Comparison of ENCODE assay signal across 27 cellular contexts in genomic region chr22:45484742-45485141, GRCh38. TPM values are rescaled to one million over a fixed set of nuclear protein-coding genes. Genes with fewer than 3 reads are reported as not detected.
"Had no signal": no experiment of that assay in that cellular context is flagged by ENCODE, and none has a peak within 500 bp of the region (broad histone marks: within the 10 kb centered on the region; RNA-seq: fewer than 3 reads in every experiment).

No MANE protein-coding gene starts in this region.

- H3K4me1 Mint-ChIP-seq: naive B cell; stimulated activated effector memory CD8-positive, alpha-beta T cell treated with anti-CD3 and anti-CD28 coated beads, Interleukin-12 subunit alpha, Interleukin-12 subunit beta, amount 100 ng/mL, for 72 hours; stimulated activated naive CD8-positive, alpha-beta T cell treated with anti-CD3 and anti-CD28 coated beads, Interleukin-15, amount 100 ng/mL, for 72 hours had no signal

- H3K27ac ChIP-seq: esophagus muscularis mucosa, foreskin keratinocyte, heart right ventricle, left ventricle myocardium inferior, neural progenitor cell, uterus, VCaP had no signal

- H3K9me3 Mint-ChIP-seq: activated naive CD4-positive, alpha-beta T cell treated with anti-CD3 and anti-CD28 coated beads for 36 hours; stimulated activated effector memory CD8-positive, alpha-beta T cell treated with anti-CD3 and anti-CD28 coated beads, Interleukin-12 subunit alpha, Interleukin-12 subunit beta, amount 100 ng/mL, for 72 hours; T-helper 1 cell treated with Interleukin-12 subunit alpha and Interleukin-12 subunit beta and Interleukin-4 antibody, amounts not matched to agents 30 μg/mL and 1 μg/mL, for 36 hours had no signal

- H2AFZ ChIP-seq: neural progenitor cell had no signal

- DNase-seq: activated CD4-positive, alpha-beta T cell treated with anti-CD3 and anti-CD28 coated beads for 4 hours; activated CD4-positive, alpha-beta T cell treated with anti-CD3 and anti-CD28 coated beads, Interleukin-2, amount 50 U/mL, for 4 hours; activated naive CD4-positive, alpha-beta T cell treated with anti-CD3 and anti-CD28 coated beads for 36 hours; activated T-cell treated with anti-CD3 and anti-CD28 coated beads for 4 hours; activated T-cell treated with anti-CD3 and anti-CD28 coated beads, Interleukin-2, amount 50 U/mL, for 72 hours; amniotic stem cell; central memory CD4-positive, alpha-beta T cell; foreskin keratinocyte; heart right ventricle; left ventricle myocardium inferior; naive B cell; occipital lobe; right cardiac atrium; stimulated activated CD4-positive, alpha-beta T cell treated with anti-CD3 and anti-CD28 coated beads, Interleukin-4, amount 100 ng/mL, for 24 hours; stimulated activated naive CD8-positive, alpha-beta T cell treated with anti-CD3 and anti-CD28 coated beads, Interleukin-15, amount 100 ng/mL, for 72 hours; substantia nigra; SW 1271; T-helper 9 cell; uterus had no signal

- H3K9me3 ChIP-seq: esophagus muscularis mucosa, left ventricle myocardium inferior, tibial nerve, uterus had no signal

- H3K4me3 ChIP-seq: esophagus muscularis mucosa, heart right ventricle, left ventricle myocardium inferior, neural progenitor cell, tibial nerve, uterus had no signal

- H3K4me1 ChIP-seq: esophagus muscularis mucosa, foreskin keratinocyte, heart right ventricle, left ventricle myocardium inferior, uterus had no signal

- H3K4me3 Mint-ChIP-seq: activated naive CD4-positive, alpha-beta T cell treated with anti-CD3 and anti-CD28 coated beads for 36 hours; activated T-cell treated with anti-CD3 and anti-CD28 coated beads, Interleukin-2, amount 50 U/mL, for 72 hours; dendritic cell treated with granulocyte-macrophage colony-stimulating factor and Interleukin-4, amounts not matched to agents 40 ng/mL and 50 ng/mL, for 4 days; mesothelial cell of epicardium; naive B cell; neural progenitor cell; stimulated activated effector memory CD8-positive, alpha-beta T cell treated with anti-CD3 and anti-CD28 coated beads, Interleukin-12 subunit alpha, Interleukin-12 subunit beta, amount 100 ng/mL, for 72 hours; stimulated activated naive CD8-positive, alpha-beta T cell treated with anti-CD3 and anti-CD28 coated beads, Interleukin-15, amount 100 ng/mL, for 72 hours; T-helper 1 cell treated with Interleukin-12 subunit alpha and Interleukin-12 subunit beta and Interleukin-4 antibody, amounts not matched to agents 30 μg/mL and 1 μg/mL, for 36 hours had no signal

- H3K36me3 Mint-ChIP-seq: naive B cell; stimulated activated effector memory CD8-positive, alpha-beta T cell treated with anti-CD3 and anti-CD28 coated beads, Interleukin-12 subunit alpha, Interleukin-12 subunit beta, amount 100 ng/mL, for 72 hours had no signal

- H3K27me3 ChIP-seq: esophagus muscularis mucosa, foreskin keratinocyte, neural progenitor cell, tibial nerve, uterus had no signal

- H3K4me2 ChIP-seq: neural progenitor cell had no signal

- H3K36me3 ChIP-seq: esophagus muscularis mucosa, heart right ventricle, left ventricle myocardium inferior, neural progenitor cell, tibial nerve, uterus had no signal

- H3K27ac Mint-ChIP-seq: activated naive CD4-positive, alpha-beta T cell treated with anti-CD3 and anti-CD28 coated beads for 36 hours; activated T-cell treated with anti-CD3 and anti-CD28 coated beads, Interleukin-2, amount 50 U/mL, for 72 hours; dendritic cell treated with granulocyte-macrophage colony-stimulating factor and Interleukin-4, amounts not matched to agents 40 ng/mL and 50 ng/mL, for 4 days; mesothelial cell of epicardium; naive B cell; neural progenitor cell; stimulated activated effector memory CD8-positive, alpha-beta T cell treated with anti-CD3 and anti-CD28 coated beads, Interleukin-12 subunit alpha, Interleukin-12 subunit beta, amount 100 ng/mL, for 72 hours; stimulated activated naive CD8-positive, alpha-beta T cell treated with anti-CD3 and anti-CD28 coated beads, Interleukin-15, amount 100 ng/mL, for 72 hours; T-helper 1 cell treated with Interleukin-12 subunit alpha and Interleukin-12 subunit beta and Interleukin-4 antibody, amounts not matched to agents 30 μg/mL and 1 μg/mL, for 36 hours had no signal

- ATAC-seq: activated T-cell treated with anti-CD3 and anti-CD28 coated beads, Interleukin-2, amount 50 U/mL, for 72 hours; foreskin keratinocyte; heart right ventricle; right cardiac atrium; stimulated activated naive CD8-positive, alpha-beta T cell treated with anti-CD3 and anti-CD28 coated beads, Interleukin-15, amount 100 ng/mL, for 72 hours had no signal

RNA-seq across cellular contexts. Expression of gene FBLN1, which starts 17.9 kb away (rescaled TPM):
- total RNA-seq: activated naive CD4-positive, alpha-beta T cell treated with anti-CD3 and anti-CD28 coated beads for 36 hours; activated T-cell treated with anti-CD3 and anti-CD28 coated beads, Interleukin-2, amount 50 U/mL, for 72 hours had no signal
